Comparison of ENCODE assay signal across 24 cellular contexts in genomic region chr2:24707141-24707540, GRCh38.
"Had no signal": no experiment of that assay in that cellular context is flagged by ENCODE, and none has a peak within 500 bp of the region (broad histone marks: within the 10 kb centered on the region; RNA-seq: fewer than 3 reads in every experiment).

No MANE protein-coding gene starts in this region.

- H3K27me3 Mint-ChIP-seq: activated CD8-positive, alpha-beta T cell treated with anti-CD3 and anti-CD28 coated beads for 36 hours; activated naive CD4-positive, alpha-beta T cell treated with anti-CD3 and anti-CD28 coated beads, Interleukin-2, amount 50 U/mL, for 24 hours had no signal

- DNase-seq: activated CD4-positive, alpha-beta T cell treated with anti-CD3 and anti-CD28 coated beads for 4 hours; activated CD8-positive, alpha-beta memory T cell treated with anti-CD3 and anti-CD28 coated beads, Interleukin-2, amount 50 U/mL, for 4 hours; activated CD8-positive, alpha-beta T cell treated with anti-CD3 and anti-CD28 coated beads for 36 hours; activated effector memory CD4-positive, alpha-beta T cell treated with Interleukin-2 at 50 U/mL for 16 hours; activated naive CD4-positive, alpha-beta T cell; body of pancreas; KG1; NCI-H1092; NCI-H1417; NCI-H1930; NCI-H2107; NCI-H345; NCI-H510A treated with DMSO at 0.1 percent for 48 hours; NCI-H69; NK-92 treated with Interleukin-12 subunit alpha and Interleukin-12 subunit beta, amount 100 ng/mL, for 24 hours; Peyer's patch; SHP77; SW 1271 had no signal

- H3K9me3 Mint-ChIP-seq: activated CD8-positive, alpha-beta T cell treated with anti-CD3 and anti-CD28 coated beads for 36 hours; activated naive CD4-positive, alpha-beta T cell treated with anti-CD3 and anti-CD28 coated beads, Interleukin-2, amount 50 U/mL, for 24 hours; activated T-helper 1 cell treated with anti-CD3 and anti-CD28 coated beads, Interleukin-12 subunit alpha, Interleukin-12 subunit beta, Interleukin-2, Interleukin-4 antibody, amounts not matched to agents 30 ng/mL and 10 ng/mL and 1 ng/mL, durations not matched to agents 14 hours and 24 hours and 36 hours had no signal

- H3K4me1 ChIP-seq: body of pancreas, Peyer's patch had no signal

- H3K27ac Mint-ChIP-seq: activated CD8-positive, alpha-beta T cell treated with anti-CD3 and anti-CD28 coated beads for 36 hours; activated naive CD4-positive, alpha-beta T cell treated with anti-CD3 and anti-CD28 coated beads, Interleukin-2, amount 50 U/mL, for 24 hours; activated T-helper 1 cell treated with anti-CD3 and anti-CD28 coated beads, Interleukin-12 subunit alpha, Interleukin-12 subunit beta, Interleukin-2, Interleukin-4 antibody, amounts not matched to agents 30 ng/mL and 10 ng/mL and 1 ng/mL, durations not matched to agents 14 hours and 24 hours and 36 hours had no signal

- H3K27ac ChIP-seq: ascending aorta, body of pancreas, Peyer's patch, SJSA1 had no signal

- H3K9me3 ChIP-seq: ascending aorta, body of pancreas, Peyer's patch, SJSA1 had no signal

- H3K27me3 ChIP-seq: ascending aorta, body of pancreas, Peyer's patch, SJSA1 had no signal

- H3K4me3 Mint-ChIP-seq: activated CD8-positive, alpha-beta T cell treated with anti-CD3 and anti-CD28 coated beads for 36 hours; activated naive CD4-positive, alpha-beta T cell treated with anti-CD3 and anti-CD28 coated beads, Interleukin-2, amount 50 U/mL, for 24 hours; activated T-helper 1 cell treated with anti-CD3 and anti-CD28 coated beads, Interleukin-12 subunit alpha, Interleukin-12 subunit beta, Interleukin-2, Interleukin-4 antibody, amounts not matched to agents 30 ng/mL and 10 ng/mL and 1 ng/mL, durations not matched to agents 14 hours and 24 hours and 36 hours had no signal

- H3K36me3 ChIP-seq: SJSA1 had no signal

- ATAC-seq: activated CD4-positive, CD25-positive, alpha-beta regulatory T cell treated with anti-CD3 and anti-CD28 coated beads, Interleukin-2, amount 50 U/mL, for 24 hours; activated CD8-positive, alpha-beta T cell treated with anti-CD3 and anti-CD28 coated beads for 36 hours; body of pancreas; SK-N-SH treated with all-trans-retinoic acid at 6 μM for 48 hours had no signal

- H3K4me3 ChIP-seq: ascending aorta, body of pancreas, Peyer's patch, SJSA1 had no signal
